ENCODE assay signal across 9 cellular contexts in genomic region chr5:149445739-149446369, GRCh38.
A peak's percentile ranks its signal among the peaks of the same experiment; 100 is the strongest.
DNase-seq lines count a peak whose midpoint lies in the region; ATAC-seq and TF ChIP-seq lines count a peak whose summit lies in the region.
"Had no signal": no experiment of that assay in that cellular context is flagged by ENCODE, and none has a peak within 500 bp of the region (broad histone marks: within the 10 kb centered on the region; RNA-seq: fewer than 3 reads in every experiment).

No MANE protein-coding gene starts in this region.

- peaks cover 10 to 14% of the 10 kb centered on the region in 2 experiments; a peak in 3 of 4 replicates for H3K4me1 ChIP-seq in SK-N-SH (ENCODE audit: control insufficient read depth in 1 of 2, insufficient read depth in 2 of 2, low read depth in 1 of 2, low read length in 1 of 2)

- H3F3A ChIP-seq in SK-N-SH (replicated peaks; ENCODE audit: insufficient read depth), result peaks cover 19% of the 10 kb centered on the region

- peak; percentile 51 to 76; a peak in 3 of 4 replicates for TF ChIP-seq EP300 in SK-N-SH (IDR thresholded peaks at IDR 0.05; ENCODE audit: borderline replicate concordance in 1 of 2, low read depth in 1 of 2, low read length in 1 of 2)

- DNase-seq in GM03348 (ENCODE audit: low spot score) (peak; percentile 91), SK-N-SH (no peak), foreskin melanocyte (peak; percentile 44), sciatic nerve (ENCODE audit: low spot score) (no peak), 8988T (no peak), GM19238 (ENCODE audit: insufficient read length, low spot score) (no peak), NCI-H524 treated with DMSO at 0.1 percent for 48 hours (lab: John Stamatoyannopoulos, UW) (no peak)
- DNase-seq: anterior cingulate cortex had no signal

- intact Hi-C loops in sciatic nerve (cut with DNase I), result loop anchor here (5.0 kb wide), 1 partner anchor 116 kb away; no protein-coding TSS in a partner anchor

- no peak for TF ChIP-seq CTCF in SK-N-SH (IDR thresholded peaks at IDR 0.05)

- no peak overlapping the region for H3K4me3 ChIP-seq in SK-N-SH (ENCODE audit: low read depth in 2 of 2, low read length in 1 of 2)

- 41% methylated on average over 9 of the region's 9 CpGs for WGBS in SK-N-SH (ENCODE audit: low lambda C conversion rate)

- H4K20me1 ChIP-seq in SK-N-SH (ENCODE audit: insufficient read depth), result no peaks in the 10 kb centered on the region

- peak; percentile 30 for ATAC-seq in sciatic nerve
- ATAC-seq in HG03045 (IDR thresholded peaks at IDR 0.05; ENCODE audit: unreplicated experiment), result no peak

- POLR2A ChIA-PET in SK-N-SH (lab: Yijun Ruan, JAX), result interaction anchor here (1.3 kb wide), 1 partner anchor 106 kb away, joined by 4 read pairs; the partner anchor contains the start of gene CSNK1A1

- H3K9me2 ChIP-seq in SK-N-SH, result no peaks in the 10 kb centered on the region

- H3K4me2 ChIP-seq in SK-N-SH, result no peak overlapping the region

- H3K27me3 ChIP-seq in SK-N-SH (ENCODE audit: insufficient read depth), result no peaks in the 10 kb centered on the region

- no peak for TF ChIP-seq RAD21 in SK-N-SH (IDR thresholded peaks at IDR 0.05; ENCODE audit: low read length)

- H3K9ac ChIP-seq in SK-N-SH, result peak overlapping the region; percentile 27; the same call in 1 of the 2 replicates

- H3K79me2 ChIP-seq in SK-N-SH (ENCODE audit: insufficient read depth), result no peaks in the 10 kb centered on the region

- H3K27ac ChIP-seq in SK-N-SH (ENCODE audit: low read depth in 2 of 2, low read length in 1 of 2), result peak overlapping the region; percentile 72 to 97

- CTCF ChIA-PET in SK-N-SH (lab: Yijun Ruan, JAX), result interaction anchor here (0.7 to 52.5 kb wide), 9 partner anchors 9 to 173 kb away, joined by 3 to 1751 read pairs (median 22); partner anchors contain the start of genes CSNK1A1, IL17B and PCYOX1L

- H3K9me3 ChIP-seq in SK-N-SH, result no peaks in the 10 kb centered on the region

- H2AFZ ChIP-seq in SK-N-SH (ENCODE audit: low read depth), result peak overlapping the region; percentile 43; the same call in 1 of the 2 replicates

- no peaks in the 10 kb centered on the region for H3K36me3 ChIP-seq in SK-N-SH (replicated peaks in 1 of 2; ENCODE audit: control insufficient read depth in 1 of 2, insufficient read depth in 2 of 2, low read length in 1 of 2)

TF ChIP-seq in SK-N-SH, 30 proteins besides CTCF, POLR2A, EP300 and RAD21 (continues in another document):
- peak; percentile 88 for TF ChIP-seq TCF12 (IDR thresholded peaks at IDR 0.05)
- 0 out of 2 replicates have a peak, but pooled peaks have one; percentile 30 for TF ChIP-seq ZBTB33 (IDR thresholded peaks at IDR 0.05; ENCODE audit: borderline replicate concordance, low read depth)
- no peak for TF ChIP-seq USF2 (IDR thresholded peaks at IDR 0.05; ENCODE audit: borderline replicate concordance, low read depth, low read length)
- peak; percentile 86 for TF ChIP-seq JUND (IDR thresholded peaks at IDR 0.05)
- TF ChIP-seq MEF2A (IDR thresholded peaks at IDR 0.05; ENCODE audit: borderline replicate concordance, low read depth), result no peak
- TF ChIP-seq IRF3 (IDR thresholded peaks at IDR 0.05; ENCODE audit: low read depth, low read length), result no peak
- peak; percentile 64; the same call in 1 of the 2 replicates for TF ChIP-seq RXRA (IDR thresholded peaks at IDR 0.05; ENCODE audit: borderline replicate concordance, low read depth)
- no peak for TF ChIP-seq MXI1 (IDR thresholded peaks at IDR 0.05; ENCODE audit: low read depth, low read length)
- no peak for TF ChIP-seq REST (IDR thresholded peaks at IDR 0.05; ENCODE audit: low read depth, low read length)
- TF ChIP-seq NFIC (IDR thresholded peaks at IDR 0.05; ENCODE audit: borderline replicate concordance), result peak; percentile 86
- no peak for TF ChIP-seq ELF1 (IDR thresholded peaks at IDR 0.05)
- no peak for TF ChIP-seq SMC3 (IDR thresholded peaks at IDR 0.05; ENCODE audit: low read depth, low read length)
- TF ChIP-seq FOSL2 (IDR thresholded peaks at IDR 0.05; ENCODE audit: borderline replicate concordance, low read depth), result peak; percentile 87; the same call in 1 of the 2 replicates
- no peak; the same call in 1 of the 2 replicates for TF ChIP-seq TEAD4 (IDR thresholded peaks at IDR 0.05; ENCODE audit: borderline replicate concordance, insufficient read depth)
- TF ChIP-seq USF1 (IDR thresholded peaks at IDR 0.05; ENCODE audit: borderline replicate concordance, low read depth), result no peak
- TF ChIP-seq POLR2AphosphoS5 (IDR thresholded peaks at IDR 0.05; ENCODE audit: low read depth, low read length), result peak; percentile 67; the same call in 1 of the 2 replicates
- TF ChIP-seq RCOR1 (IDR thresholded peaks at IDR 0.05; ENCODE audit: low read length), result no peak
- no peak for TF ChIP-seq EZH2phosphoT487 (IDR thresholded peaks at IDR 0.05; ENCODE audit: borderline replicate concordance, low read depth)
- TF ChIP-seq FOXJ3 (CRISPR knock-in tag; IDR thresholded peaks at IDR 0.05), result no peak
- no peak for TF ChIP-seq FOXM1 (IDR thresholded peaks at IDR 0.05; ENCODE audit: low read depth)
- no peak for TF ChIP-seq GATA2 (CRISPR knock-in tag; IDR thresholded peaks at IDR 0.05)
- no peak for TF ChIP-seq CHD2 (IDR thresholded peaks at IDR 0.05; ENCODE audit: low read length, partially characterized antibody)

Comparison
In these comparisons a context has a peak if more than half of its experiments do, and no peak if none do; other contexts are left out.
1. DNase-seq: peak in GM03348 (single experiment) and foreskin melanocyte (single experiment); none in SK-N-SH (single experiment), sciatic nerve (single experiment), 8988T (single experiment), GM19238 (single experiment) and NCI-H524 treated with DMSO at 0.1 percent for 48 hours (single experiment).